In genomic region chr1:160665330-160666078, GRCh38 we compare ENCODE assay signal across 1 cellular context.
TF ChIP-seq lines count a peak whose summit lies in the region.

No MANE protein-coding gene starts in this region.

TF ChIP-seq in K562, 482 proteins besides CTCF, POLR2A, EP300 and RAD21 (continued from another document and continues in another):
- TF ChIP-seq NR0B1 (IDR thresholded peaks at IDR 0.05; ENCODE audit: partially characterized antibody) = no peak
- TF ChIP-seq KAT2B (IDR thresholded peaks at IDR 0.05; ENCODE audit: low read depth, low read length) = no peak
- peak; percentile 80; the same call in 1 of the 2 replicates for TF ChIP-seq ELF2 (CRISPR knock-in tag; IDR thresholded peaks at IDR 0.05)
- TF ChIP-seq SPI1 (IDR thresholded peaks at IDR 0.05; ENCODE audit: borderline replicate concordance, low read depth, low read length) = peak; percentile 90
- TF ChIP-seq ZNF592 (IDR thresholded peaks at IDR 0.05) = peak; percentile 80
- peak; percentile 95 to 99 for TF ChIP-seq ETV6 (IDR thresholded peaks at IDR 0.05; ENCODE audit: borderline replicate concordance in 1 of 2, low read depth in 2 of 2, low read length in 1 of 2)
- no peak for TF ChIP-seq ETV6 (CRISPR knock-in tag; IDR thresholded peaks at IDR 0.05; ENCODE audit: borderline replicate concordance)
- TF ChIP-seq TCF3 (CRISPR knock-in tag; IDR thresholded peaks at IDR 0.05) = peak; percentile 15; the same call in 1 of the 2 replicates
- no peak for TF ChIP-seq ZNF224 (CRISPR knock-in tag; IDR thresholded peaks at IDR 0.05)
- TF ChIP-seq HNRNPUL1 (IDR thresholded peaks at IDR 0.05; ENCODE audit: low read length) = no peak
- no peak for TF ChIP-seq ZNF232 (CRISPR knock-in tag; IDR thresholded peaks at IDR 0.05)
- TF ChIP-seq SAFB2 (IDR thresholded peaks at IDR 0.05; ENCODE audit: borderline replicate concordance, low read depth, low read length, severe bottlenecking) = no peak
- peak; percentile 39; the same call in 1 of the 2 replicates for TF ChIP-seq MGA (IDR thresholded peaks at IDR 0.05)
- TF ChIP-seq NEUROD1 (IDR thresholded peaks at IDR 0.05; ENCODE audit: borderline replicate concordance, low read depth, low read length, partially characterized antibody) = peak; percentile 16
- TF ChIP-seq ZNF449 (CRISPR knock-in tag; IDR thresholded peaks at IDR 0.05) = no peak
- no peak for TF ChIP-seq USF1 (CRISPR knock-in tag; IDR thresholded peaks at IDR 0.05)
- TF ChIP-seq DLX4 (CRISPR knock-in tag; IDR thresholded peaks at IDR 0.05) = no peak
- TF ChIP-seq IRF1 (CRISPR knock-in tag; IDR thresholded peaks at IDR 0.05; ENCODE audit: borderline replicate concordance) = no peak
- TF ChIP-seq ZNF740 (CRISPR knock-in tag; IDR thresholded peaks at IDR 0.05) = no peak
- 0 out of 4 replicates have a peak, but pooled peaks of 1 of the 2 experiments have one; percentile 39 for TF ChIP-seq ZNF740 (tag; IDR thresholded peaks at IDR 0.05)
- TF ChIP-seq RNF2 (IDR thresholded peaks at IDR 0.05) = peak; percentile 62; the same call in 1 of the 2 replicates
- TF ChIP-seq KLF16 (IDR thresholded peaks at IDR 0.05) = peak; percentile 56; the same call in 1 of the 2 replicates
- TF ChIP-seq CREB3L1 (IDR thresholded peaks at IDR 0.05; ENCODE audit: borderline replicate concordance, low read depth) = 0 out of 2 replicates have a peak, but pooled peaks have one; percentile 30
- TF ChIP-seq CC2D1A (IDR thresholded peaks at IDR 0.05) = peak; percentile 42
- no peak for TF ChIP-seq ZSCAN29 (IDR thresholded peaks at IDR 0.05)
- no peak for TF ChIP-seq NFIX (CRISPR knock-in tag; IDR thresholded peaks at IDR 0.05; ENCODE audit: low read depth)
- no peak for TF ChIP-seq HOXB6 (CRISPR knock-in tag; IDR thresholded peaks at IDR 0.05; ENCODE audit: borderline replicate concordance)
- no peak for TF ChIP-seq TAF1 (IDR thresholded peaks at IDR 0.05; ENCODE audit: control insufficient read depth, extremely low read depth, insufficient read depth, low read length, severe bottlenecking)
- TF ChIP-seq HOMEZ (CRISPR knock-in tag; IDR thresholded peaks at IDR 0.05) = no peak
